24 cellular contexts compared by ENCODE assay signal in the genomic region with DNA sequence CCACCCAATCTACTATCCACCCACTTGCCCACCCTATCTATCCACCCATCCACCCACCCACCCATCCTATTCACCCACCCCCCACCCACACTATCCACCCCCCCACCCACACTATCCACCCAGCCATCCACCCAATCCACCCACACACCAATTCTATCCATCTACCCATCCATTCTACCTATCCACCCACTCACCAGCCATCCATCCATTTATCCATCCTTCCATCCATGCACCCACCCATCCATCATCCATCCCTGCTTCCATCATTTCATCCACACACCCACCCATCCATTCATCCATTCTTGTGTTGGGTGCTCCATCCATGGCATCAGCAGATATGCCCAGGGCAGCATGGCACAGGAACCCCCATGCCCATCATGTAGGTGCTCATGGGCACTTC.
"Had no signal": no experiment of that assay in that cellular context is flagged by ENCODE, and none has a peak within 500 bp of the region (broad histone marks: within the 10 kb centered on the region; RNA-seq: fewer than 3 reads in every experiment).

No MANE protein-coding gene starts in this region.

- H3K27me3 ChIP-seq: colonic mucosa, dorsolateral prefrontal cortex, esophagus squamous epithelium, foreskin keratinocyte, gastrocnemius medialis had no signal

- H3K4me1 Mint-ChIP-seq: endodermal cell had no signal

- DNase-seq: colonic mucosa; cortex of kidney; dermis blood vessel endothelial cell; dorsolateral prefrontal cortex; effector CD4-positive, alpha-beta T cell; effector CD8-positive, alpha-beta T cell; effector memory CD4-positive, alpha-beta T cell; effector memory CD8-positive, alpha-beta T cell; endodermal cell; erythroblast; esophagus squamous epithelium; foreskin fibroblast; foreskin keratinocyte; foreskin melanocyte; gastrocnemius medialis; glutamatergic neuron; head of caudate nucleus; heart left ventricle; heart right ventricle had no signal

- H3K4me3 ChIP-seq: colonic mucosa, coronary artery, dorsolateral prefrontal cortex, esophagus muscularis mucosa, esophagus squamous epithelium, gastrocnemius medialis, gastroesophageal sphincter, heart left ventricle, heart right ventricle had no signal

- H3K27ac Mint-ChIP-seq: dendritic cell treated with granulocyte-macrophage colony-stimulating factor and Interleukin-4, amounts not matched to agents 40 ng/mL and 50 ng/mL, for 4 days; effector memory CD8-positive, alpha-beta T cell; endodermal cell had no signal

- H3K27me3 Mint-ChIP-seq: dendritic cell treated with granulocyte-macrophage colony-stimulating factor and Interleukin-4, amounts not matched to agents 40 ng/mL and 50 ng/mL, for 4 days; effector memory CD8-positive, alpha-beta T cell had no signal

- H3K27ac ChIP-seq: colonic mucosa, coronary artery, epithelial cell of prostate, esophagus muscularis mucosa, esophagus squamous epithelium, foreskin keratinocyte, gastrocnemius medialis, gastroesophageal sphincter, heart left ventricle, heart right ventricle had no signal

- H3K36me3 ChIP-seq: colonic mucosa, esophagus muscularis mucosa, esophagus squamous epithelium, gastrocnemius medialis, gastroesophageal sphincter, heart left ventricle, heart right ventricle had no signal

- H3K9me3 ChIP-seq: colonic mucosa, esophagus muscularis mucosa, esophagus squamous epithelium, gastrocnemius medialis, gastroesophageal sphincter, heart left ventricle, heart right ventricle had no signal

- H3K4me3 Mint-ChIP-seq: dendritic cell treated with granulocyte-macrophage colony-stimulating factor and Interleukin-4, amounts not matched to agents 40 ng/mL and 50 ng/mL, for 4 days; effector memory CD8-positive, alpha-beta T cell; endodermal cell had no signal

- H3K9me3 Mint-ChIP-seq: dendritic cell treated with granulocyte-macrophage colony-stimulating factor and Interleukin-4, amounts not matched to agents 40 ng/mL and 50 ng/mL, for 4 days; effector memory CD8-positive, alpha-beta T cell; endodermal cell had no signal

- H3K4me1 ChIP-seq: colonic mucosa, esophagus muscularis mucosa, esophagus squamous epithelium, foreskin keratinocyte, gastrocnemius medialis, gastroesophageal sphincter, heart left ventricle, heart right ventricle had no signal
